In genomic region chr7:159281573-159281972, GRCh38 we compare ENCODE assay signal across 24 cellular contexts.
"Had no signal": no experiment of that assay in that cellular context is flagged by ENCODE, and none has a peak within 500 bp of the region (broad histone marks: within the 10 kb centered on the region; RNA-seq: fewer than 3 reads in every experiment).

No MANE protein-coding gene starts in this region.

- ATAC-seq: effector memory CD8-positive, alpha-beta T cell; esophagus mucosa; foreskin keratinocyte; gastrocnemius medialis; gastroesophageal sphincter; heart left ventricle; heart right ventricle had no signal

- H3K4me1 ChIP-seq: colonic mucosa, esophagus muscularis mucosa, esophagus squamous epithelium, foreskin keratinocyte, gastrocnemius medialis, gastroesophageal sphincter, heart left ventricle, heart right ventricle had no signal

- H3K9me3 ChIP-seq: colonic mucosa, esophagus squamous epithelium, gastrocnemius medialis had no signal

- H3K4me3 ChIP-seq: colonic mucosa, coronary artery, dorsolateral prefrontal cortex, esophagus muscularis mucosa, esophagus squamous epithelium, gastrocnemius medialis, gastroesophageal sphincter, heart left ventricle, heart right ventricle had no signal

- DNase-seq: colonic mucosa; cortex of kidney; dermis blood vessel endothelial cell; dorsolateral prefrontal cortex; effector CD4-positive, alpha-beta T cell; effector CD8-positive, alpha-beta T cell; effector memory CD4-positive, alpha-beta T cell; effector memory CD8-positive, alpha-beta T cell; endodermal cell; erythroblast; esophagus squamous epithelium; foreskin fibroblast; foreskin keratinocyte; foreskin melanocyte; gastrocnemius medialis; glutamatergic neuron; head of caudate nucleus; heart left ventricle; heart right ventricle had no signal

- H3K27ac ChIP-seq: colonic mucosa, coronary artery, dorsolateral prefrontal cortex, epithelial cell of prostate, esophagus muscularis mucosa, esophagus squamous epithelium, foreskin keratinocyte, gastrocnemius medialis, gastroesophageal sphincter, heart left ventricle, heart right ventricle had no signal

- H3K27me3 ChIP-seq: colonic mucosa, esophagus squamous epithelium, foreskin keratinocyte, gastrocnemius medialis had no signal

- H3K36me3 ChIP-seq: colonic mucosa, esophagus muscularis mucosa, esophagus squamous epithelium, gastrocnemius medialis, gastroesophageal sphincter, heart left ventricle, heart right ventricle had no signal
